In the genomic region with DNA sequence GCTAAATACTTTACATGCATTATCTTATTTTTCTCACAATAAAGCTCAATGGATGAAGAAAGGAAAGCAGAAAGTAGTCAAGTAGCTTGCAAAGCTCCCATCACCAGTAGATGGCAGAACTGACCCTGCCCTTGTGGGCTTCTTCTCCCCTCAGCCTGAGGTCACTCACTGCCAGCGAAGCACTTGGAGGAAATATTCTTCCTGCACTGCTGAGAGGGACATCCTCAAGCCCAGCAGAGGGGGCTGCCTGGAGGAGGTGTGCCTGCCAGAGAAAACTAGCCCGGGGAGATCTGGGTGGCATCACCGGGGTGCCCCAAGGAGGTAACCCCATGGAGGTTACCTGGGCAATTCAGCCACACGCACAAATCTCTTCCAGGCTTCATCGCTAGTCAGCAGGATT, we compare ENCODE assay signal across 9 cellular contexts. TPM values are rescaled to one million over a fixed set of nuclear protein-coding genes. Genes with fewer than 3 reads are reported as not detected.
A peak's percentile ranks its signal among the peaks of the same experiment; 100 is the strongest.
DNase-seq lines count a peak whose midpoint lies in the region; ATAC-seq, FAIRE-seq and TF ChIP-seq lines count a peak whose summit lies in the region.
"Had no signal": no experiment of that assay in that cellular context is flagged by ENCODE, and none has a peak within 500 bp of the region (broad histone marks: within the 10 kb centered on the region; RNA-seq: fewer than 3 reads in every experiment).

No MANE protein-coding gene starts in this region.

- POLR2A ChIA-PET in CD4-positive, alpha-beta T cell (lab: Charles Lee): no interaction called here

- intact Hi-C loops in CD4-positive, alpha-beta T cell (cut with DNase I, micrococcal nuclease): loop anchor here (1.0 to 10.0 kb wide), 4 partner anchors 80 to 292 kb away; no protein-coding TSS in a partner anchor

- TF ChIP-seq CTCF in CD4-positive, alpha-beta T cell (IDR thresholded peaks at IDR 0.05): peak; percentile 53

- no peak overlapping the region for H3K27ac Mint-ChIP-seq in CD4-positive, alpha-beta T cell

- no peak overlapping the region for H3K27ac ChIP-seq in CD4-positive, alpha-beta T cell (ENCODE audit: low read depth, low read length)
- no peak overlapping the region for H3K27ac ChIP-seq in SJSA1
- H3K27ac ChIP-seq in small intestine (ENCODE audit: low read depth in 1 of 2, low read length in 1 of 2): no peak overlapping the region
- H3K27ac ChIP-seq: SK-N-MC had no signal

- DNase-seq in CD4-positive, alpha-beta T cell: peak in 9 of 10 experiments; percentile 6 to 39 (median 14)
- peak; percentile 18 for DNase-seq in H54 (ENCODE audit: insufficient read length, low spot score)
- peak; percentile 61 to 70 for DNase-seq in SJSA1 (ENCODE audit: low read depth in 1 of 2, low spot score in 2 of 2)
- peak; percentile 79 for DNase-seq in astrocyte of the hippocampus (ENCODE audit: low read depth, low spot score)
- DNase-seq in hypothalamus (lab: John Stamatoyannopoulos, UW): peak in 33 of 51 donors; percentile 10 to 63 (median 37)
- DNase-seq in small intestine: peak; percentile 71

- WGBS in small intestine, 3 donors: 44 to 52% (median 47%) methylated on average over 5 of the region's 5 CpGs

- no peaks in the 10 kb centered on the region for H3K9me3 ChIP-seq in CD4-positive, alpha-beta T cell (ENCODE audit: control insufficient read depth, low read length)
- H3K9me3 ChIP-seq in SJSA1 (replicated peaks) (no peaks in the 10 kb centered on the region), small intestine (ENCODE audit: control insufficient read depth, low read depth) (no peaks in the 10 kb centered on the region)

- ATAC-seq in CD4-positive, alpha-beta T cell (ENCODE audit: poor library complexity): peak; percentile 39
- ATAC-seq in GM21717 (IDR thresholded peaks at IDR 0.05; ENCODE audit: unreplicated experiment): no peak
- no peak for ATAC-seq in GM19455 (IDR thresholded peaks at IDR 0.05; ENCODE audit: unreplicated experiment)

- no peaks in the 10 kb centered on the region for H3K27me3 ChIP-seq in CD4-positive, alpha-beta T cell (ENCODE audit: control insufficient read depth, insufficient read depth, low read length)
- H3K27me3 ChIP-seq in SJSA1 (replicated peaks): no peaks in the 10 kb centered on the region
- no peaks in the 10 kb centered on the region for H3K27me3 ChIP-seq in small intestine (ENCODE audit: control insufficient read depth in 2 of 2, insufficient read depth in 2 of 2, low read length in 2 of 2)

- H3K4me1 ChIP-seq in SJSA1 (replicated peaks) (peaks cover 16% of the 10 kb centered on the region), small intestine (ENCODE audit: control insufficient read depth in 2 of 2, insufficient read depth in 1 of 2, low read depth in 1 of 2, low read length in 1 of 2) (peaks cover 0 to 6% of the 10 kb centered on the region in 2 donors)

- no peaks in the 10 kb centered on the region for H3K9me3 Mint-ChIP-seq in CD4-positive, alpha-beta T cell

- no peaks in the 10 kb centered on the region for H3K36me3 Mint-ChIP-seq in CD4-positive, alpha-beta T cell (ENCODE audit: low read depth)

- no peak overlapping the region for H3K4me3 ChIP-seq in SJSA1
- H3K4me3 ChIP-seq in small intestine (ENCODE audit: low read depth in 1 of 2, low read length in 2 of 2): no peak overlapping the region
- H3K4me3 ChIP-seq: SK-N-MC had no signal

- FAIRE-seq in H54 (lab: Jason Lieb, UNC) (no peak), small intestine (lab: Jason Lieb, UNC) (no peak)

- no peak for TF ChIP-seq POLR2A in H54 (IDR thresholded peaks at IDR 0.05; ENCODE audit: low read depth, low read length)

- CTCF ChIA-PET in CD4-positive, alpha-beta T cell (lab: Charles Lee): interaction anchor here (0.8 to 1.8 kb wide), 4 partner anchors 22 to 292 kb away, joined by 3 to 8 read pairs (median 4); no protein-coding TSS in a partner anchor

- peaks cover 6% of the 10 kb centered on the region for H3K4me1 Mint-ChIP-seq in CD4-positive, alpha-beta T cell (ENCODE audit: low read depth)

- H3K27me3 Mint-ChIP-seq in CD4-positive, alpha-beta T cell: peaks cover 18% of the 10 kb centered on the region

- H3K36me3 ChIP-seq in SJSA1 (no peaks in the 10 kb centered on the region), small intestine (ENCODE audit: control insufficient read depth in 2 of 2, insufficient read depth in 2 of 2, low read length in 2 of 2) (no peaks in the 10 kb centered on the region)

- no peak overlapping the region for H3K4me3 Mint-ChIP-seq in CD4-positive, alpha-beta T cell

RNA-seq across cellular contexts. Expression of gene APOL4, which starts 6.6 kb away (rescaled TPM):
- total RNA-seq in CD4-positive, alpha-beta T cell: not detected
- total RNA-seq in SJSA1 (2014; rRNA removed; shearing (Covaris generic)): 0.08 TPM in 1 of 2 replicates, not detected in the other
- polyA plus RNA-seq in small intestine: 10 to 100 TPM in 2 of 3 donors, 1 to 10 TPM in 1; 8.9 to 12.8 (median 10.3) TPM

RNA-seq across cellular contexts. Expression of gene APOL3, which starts 34.4 kb away (rescaled TPM):
- 100 to 1,000 TPM; 111 to 116 TPM for total RNA-seq in CD4-positive, alpha-beta T cell
- 2.6 and 4.7 TPM in 2 replicates for total RNA-seq in SJSA1 (2014; rRNA removed; shearing (Covaris generic))
- polyA plus RNA-seq in small intestine: 10 to 100 TPM; 16.3 to 44.7 (median 19.7) TPM

RNA-seq across cellular contexts. Expression of gene APOL2, which starts 44.4 kb away (rescaled TPM):
- total RNA-seq in CD4-positive, alpha-beta T cell: 10 to 100 TPM; 17.8 to 21.8 TPM
- total RNA-seq in SJSA1 (2014; rRNA removed; shearing (Covaris generic)): 23.8 and 29.3 TPM in 2 replicates
- 10 to 100 TPM; 28.1 to 68.4 (median 32.2) TPM for polyA plus RNA-seq in small intestine

RNA-seq across cellular contexts. Expression of gene APOL1, which starts 58.0 kb away (rescaled TPM):
- 1 to 10 TPM; 6.4 to 7.3 TPM for total RNA-seq in CD4-positive, alpha-beta T cell
- total RNA-seq in SJSA1 (2014; rRNA removed; shearing (Covaris generic)): 4.4 and 5.8 TPM in 2 replicates
- 10 to 100 TPM in 1 of 3 donors, 1 to 10 TPM in 2; 8.4 to 32.2 (median 8.7) TPM for polyA plus RNA-seq in small intestine

Comparison
In these comparisons a context has a peak if more than half of its experiments do, and no peak if none do; other contexts are left out.
1. DNase-seq: peak in every context shown above with its lines; median percentile 79 in astrocyte of the hippocampus; 71 in small intestine; 66 in SJSA1; 37 in hypothalamus; 18 in H54; 14 in CD4-positive, alpha-beta T cell.
2. RNA of gene APOL3, which starts 34.4 kb away (total RNA-seq): 111 to 116 TPM in CD4-positive, alpha-beta T cell; 2.6 to 4.7 TPM in SJSA1; every median in the first group is over 10 times any median in the second.